Comparison of ENCODE assay signal across 1 cellular context in genomic region chr9:35726876-35727438, GRCh38.
TF ChIP-seq lines count a peak whose summit lies in the region.

No MANE protein-coding gene starts in this region.

TF ChIP-seq in H1, 55 proteins besides CTCF, POLR2A, EP300 and RAD21:
- TF ChIP-seq GABPA (IDR thresholded peaks at IDR 0.05; ENCODE audit: borderline replicate concordance, insufficient read depth, low read length) (no peak), SP2 (IDR thresholded peaks at IDR 0.05; ENCODE audit: low read length) (no peak), RFX5 (IDR thresholded peaks at IDR 0.05; ENCODE audit: borderline replicate concordance, low read depth, low read length) (peak; percentile 90)
